ENCODE assay signal across 24 cellular contexts in the genomic region with DNA sequence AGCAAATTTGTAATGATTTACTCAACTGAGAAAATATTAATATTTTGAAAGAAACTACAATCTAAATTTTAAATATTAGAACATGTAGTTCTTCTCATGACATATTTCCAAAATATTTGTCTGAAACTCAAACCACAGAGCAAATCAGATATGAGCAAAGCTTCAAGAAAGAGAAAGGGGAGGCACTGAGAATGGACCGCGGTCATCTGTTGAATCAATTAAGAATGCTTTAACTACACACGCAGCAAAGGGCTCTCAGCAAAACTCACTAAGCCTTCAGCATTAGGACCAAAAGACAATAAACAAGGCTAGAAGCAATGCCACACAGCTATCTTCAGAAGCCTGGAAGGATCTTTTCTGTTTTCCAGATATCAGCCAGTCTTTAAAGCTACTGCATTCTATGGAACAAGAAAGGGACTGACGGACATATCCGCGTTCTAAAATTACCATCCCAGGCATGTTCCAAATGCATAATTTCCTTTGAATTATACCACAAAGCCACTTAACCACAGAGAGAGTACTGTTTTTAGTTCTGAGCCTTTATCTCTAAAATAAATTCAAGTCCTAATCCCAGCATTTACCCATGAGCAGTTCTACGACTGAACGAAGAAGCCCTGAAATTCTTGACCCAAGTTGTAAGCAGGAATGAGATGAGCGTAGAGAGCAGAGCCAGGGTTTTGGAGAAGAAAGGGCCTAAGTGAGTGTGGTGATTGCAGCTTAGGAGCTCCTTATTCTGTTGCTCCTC.
DNase-seq lines count a peak whose midpoint lies in the region; ATAC-seq and TF ChIP-seq lines count a peak whose summit lies in the region.
"Had no signal": no experiment of that assay in that cellular context is flagged by ENCODE, and none has a peak within 500 bp of the region (broad histone marks: within the 10 kb centered on the region; RNA-seq: fewer than 3 reads in every experiment).

No MANE protein-coding gene starts in this region.

- H4K91ac ChIP-seq in H9 (ENCODE audit: insufficient read length, low read depth, low read length), result no peak overlapping the region

- H3K27me3 Mint-ChIP-seq in naive thymus-derived CD8-positive, alpha-beta T cell, result peaks cover 0 to 24% (median 5%) of the 10 kb centered on the region in 5 donors
- H3K27me3 Mint-ChIP-seq in H9 (ENCODE audit: low read depth), result no peaks in the 10 kb centered on the region

- H3K9ac ChIP-seq in smooth muscle cell (ENCODE audit: low read depth) (no peak overlapping the region), H9 (ENCODE audit: extremely low read depth, insufficient read length, low read length) (no peak overlapping the region)

- no peak overlapping the region for H3K4me3 Mint-ChIP-seq in naive thymus-derived CD8-positive, alpha-beta T cell
- no peak overlapping the region for H3K4me3 Mint-ChIP-seq in H9
- H3K4me3 Mint-ChIP-seq: CD8-positive, alpha-beta memory T cell had no signal

- TF ChIP-seq CTCF in coronary artery (IDR thresholded peaks at IDR 0.05), result no peak
- no peak for TF ChIP-seq CTCF in smooth muscle cell (IDR thresholded peaks at IDR 0.05; ENCODE audit: borderline replicate concordance, insufficient read depth, poor library complexity, severe bottlenecking)
- no peak for TF ChIP-seq CTCF in WERI-Rb-1 (IDR thresholded peaks at IDR 0.05; ENCODE audit: low read depth, low read length)
- no peak for TF ChIP-seq CTCF in H9 (conservative IDR thresholded peaks at IDR 0.05)

- H3K79me1 ChIP-seq in H9 (ENCODE audit: insufficient read depth, low read depth, low read length, poor library complexity, severe bottlenecking), result no peaks in the 10 kb centered on the region

- H4K20me1 ChIP-seq in smooth muscle cell (ENCODE audit: low read depth), result no peaks in the 10 kb centered on the region
- no peaks in the 10 kb centered on the region for H4K20me1 ChIP-seq in H9 (ENCODE audit: control insufficient read depth, insufficient read depth, insufficient read length)

- ATAC-seq in naive thymus-derived CD8-positive, alpha-beta T cell, result no peak
- ATAC-seq: A549, HepG2 had no signal

- H2BK120ac ChIP-seq in H9 (ENCODE audit: low read depth, low read length, poor library complexity, severe bottlenecking), result no peak overlapping the region

- no peak overlapping the region for H4K5ac ChIP-seq in H9 (ENCODE audit: insufficient read length, low read depth, low read length)

- no peak overlapping the region for H3K14ac ChIP-seq in H9 (ENCODE audit: insufficient read depth, low read length)

- no peaks in the 10 kb centered on the region for H3K9me3 ChIP-seq in mesodermal cell (ENCODE audit: control insufficient read depth, low read length)
- no peaks in the 10 kb centered on the region for H3K9me3 ChIP-seq in smooth muscle cell (replicated peaks; ENCODE audit: low read depth)
- no peaks in the 10 kb centered on the region for H3K9me3 ChIP-seq in WERI-Rb-1 (ENCODE audit: severe bottlenecking)
- H3K9me3 ChIP-seq in H9 (ENCODE audit: control insufficient read depth, low read depth, low read length), result no peaks in the 10 kb centered on the region
- H3K9me3 ChIP-seq: A549 had no signal

- POLR2A ChIA-PET in naive thymus-derived CD8-positive, alpha-beta T cell (lab: Charles Lee), result no interaction called here

- H2BK20ac ChIP-seq in H9 (ENCODE audit: low read depth, low read length, poor library complexity, severe bottlenecking), result no peak overlapping the region

- no peak overlapping the region for H2BK5ac ChIP-seq in H9 (ENCODE audit: insufficient read length, low read length)

- H2BK12ac ChIP-seq in H9 (ENCODE audit: insufficient read length, low read depth, low read length), result no peak overlapping the region

- H3K79me2 ChIP-seq in smooth muscle cell (ENCODE audit: low read depth) (no peaks in the 10 kb centered on the region), H9 (ENCODE audit: insufficient read depth, low read length) (no peaks in the 10 kb centered on the region)

- H3K23ac ChIP-seq in H9 (ENCODE audit: insufficient read length, low read depth, low read length), result no peak overlapping the region

- no peak overlapping the region for H4K8ac ChIP-seq in H9 (replicated peaks; ENCODE audit: insufficient read length, low read depth, low read length)

- H3K4me1 Mint-ChIP-seq in naive thymus-derived CD8-positive, alpha-beta T cell, result no peaks in the 10 kb centered on the region
- H3K4me1 Mint-ChIP-seq in H9, result peaks cover 0 to 3% of the 10 kb centered on the region in 2 experiments; a peak in 1 of 4 replicates
- H3K4me1 Mint-ChIP-seq: CD8-positive, alpha-beta memory T cell had no signal

- no peaks in the 10 kb centered on the region for H3K23me2 ChIP-seq in H9 (ENCODE audit: insufficient read length, low read depth, low read length, poor library complexity, severe bottlenecking)

- peaks cover 0 to 8% (median 0%) of the 10 kb centered on the region in 9 donors for H3K9me3 Mint-ChIP-seq in naive thymus-derived CD8-positive, alpha-beta T cell
- no peaks in the 10 kb centered on the region for H3K9me3 Mint-ChIP-seq in H9
- H3K9me3 Mint-ChIP-seq: CD8-positive, alpha-beta memory T cell had no signal

- H3K4me2 ChIP-seq in smooth muscle cell (peak overlapping the region; percentile 28), H9 (ENCODE audit: insufficient read depth, insufficient read length, low read length) (no peak overlapping the region)
- H3K4me2 ChIP-seq: A549 had no signal

- H3K18ac ChIP-seq in H9 (ENCODE audit: insufficient read length, low read depth, low read length), result no peak overlapping the region

- WGBS in mesodermal cell (ENCODE audit: insufficient coverage in 2 of 2), 2 experiments, result 83 to 90% methylated on average over 4 to 6 of the region's 9 CpGs
- 13% methylated on average over 9 of the region's 9 CpGs for WGBS in smooth muscle cell (ENCODE audit: low lambda C conversion rate)
- no CpG with 5 or more reads among the region's 9 CpGs for WGBS in H9 (ENCODE audit: extremely low coverage, insufficient read length, low lambda C conversion rate)

- peaks cover 32% of the 10 kb centered on the region for H3K4me1 ChIP-seq in mesodermal cell (ENCODE audit: control insufficient read depth, insufficient read depth, low read length, poor library complexity, severe bottlenecking)
- no peaks in the 10 kb centered on the region for H3K4me1 ChIP-seq in smooth muscle cell (ENCODE audit: low read depth)
- H3K4me1 ChIP-seq in H9 (ENCODE audit: insufficient read depth, low read length), result no peaks in the 10 kb centered on the region
- H3K4me1 ChIP-seq: A549 had no signal

- no peaks in the 10 kb centered on the region for H3K36me3 ChIP-seq in mesodermal cell (ENCODE audit: control insufficient read depth, insufficient read depth, low read length)
- no peaks in the 10 kb centered on the region for H3K36me3 ChIP-seq in smooth muscle cell (ENCODE audit: low read depth)
- no peaks in the 10 kb centered on the region for H3K36me3 ChIP-seq in WERI-Rb-1

- H3K56ac ChIP-seq in H9 (ENCODE audit: insufficient read length, low read depth, low read length), result no peak overlapping the region

- no peaks in the 10 kb centered on the region for H3K36me3 Mint-ChIP-seq in naive thymus-derived CD8-positive, alpha-beta T cell
- no peaks in the 10 kb centered on the region; a peak in 1 of 7 replicates for H3K36me3 Mint-ChIP-seq in H9 (ENCODE audit: insufficient read depth in 1 of 3, low read depth in 3 of 3)
- H3K36me3 Mint-ChIP-seq: CD8-positive, alpha-beta memory T cell had no signal

- H2BK15ac ChIP-seq in H9 (ENCODE audit: low read depth, low read length), result no peak overlapping the region

- H3K27ac Mint-ChIP-seq in naive thymus-derived CD8-positive, alpha-beta T cell, result no peak overlapping the region
- no peak overlapping the region for H3K27ac Mint-ChIP-seq in H9
- H3K27ac Mint-ChIP-seq: CD8-positive, alpha-beta memory T cell had no signal

- no peak overlapping the region for H3T11ph ChIP-seq in H9 (ENCODE audit: low read length)

- no peak overlapping the region for H3K4ac ChIP-seq in H9 (ENCODE audit: low read depth, low read length)

- no peak overlapping the region for H2AFZ ChIP-seq in smooth muscle cell (ENCODE audit: low read depth)
- H2AFZ ChIP-seq in H9 (ENCODE audit: low read length), result no peak overlapping the region

- no peaks in the 10 kb centered on the region for H3K27me3 ChIP-seq in smooth muscle cell (ENCODE audit: low read depth)
- H3K27me3 ChIP-seq in WERI-Rb-1 (ENCODE audit: insufficient read depth, low read depth, severe bottlenecking), result peaks cover 68% of the 10 kb centered on the region
- H3K27me3 ChIP-seq in H9 (ENCODE audit: insufficient read depth, low read length), result no peaks in the 10 kb centered on the region

- no peak overlapping the region for H2AK5ac ChIP-seq in H9 (ENCODE audit: insufficient read length, low read length)

- H3F3A ChIP-seq in smooth muscle cell (ENCODE audit: low read depth), result peaks cover 14% of the 10 kb centered on the region

- peak overlapping the region; percentile 6 to 46 for H3K27ac ChIP-seq in coronary artery
- peak overlapping the region; percentile 47 for H3K27ac ChIP-seq in mesodermal cell (ENCODE audit: low read depth, low read length, severe bottlenecking)
- peak overlapping the region; percentile 51 for H3K27ac ChIP-seq in smooth muscle cell (ENCODE audit: low read depth)
- H3K27ac ChIP-seq in WERI-Rb-1, result no peak overlapping the region
- no peak overlapping the region for H3K27ac ChIP-seq in H9 (ENCODE audit: insufficient read length, low read depth, low read length)
- H3K27ac ChIP-seq: A549, C4-2B, RWPE1, SK-N-MC had no signal

- peak; percentile 38 for DNase-seq in MV-4-11 (lab: John Stamatoyannopoulos, UW)
- no peak for DNase-seq in coronary artery (ENCODE audit: low spot score)
- DNase-seq in smooth muscle cell (lab: John Stamatoyannopoulos, UW; ENCODE audit: unreplicated experiment), result no peak
- no peak for DNase-seq in naive thymus-derived CD8-positive, alpha-beta T cell
- no peak for DNase-seq in WERI-Rb-1
- no peak for DNase-seq in H9
- DNase-seq in activated naive CD4-positive, alpha-beta T cell (lab: John Stamatoyannopoulos, UW), result no peak
- DNase-seq: AML-193; Calu3; CD8-positive, alpha-beta memory T cell; DMS79 treated with DMSO at 0.1 percent for 48 hours; GF-D8; Karpas-422; NCI-H1105; NCI-H2029 treated with DMSO at 0.1 percent for 48 hours; NCI-H2227 treated with DMSO at 0.1 percent for 48 hours; NCI-H526 treated with DMSO at 0.1 percent for 48 hours; SHP77 had no signal

- H3K4me3 ChIP-seq in coronary artery (peak overlapping the region; percentile 14), mesodermal cell (ENCODE audit: extremely low read depth, insufficient read depth, low read length, poor library complexity, severe bottlenecking) (no peak overlapping the region), smooth muscle cell (no peak overlapping the region), WERI-Rb-1 (ENCODE audit: low read depth, low read length) (no peak overlapping the region)
- H3K4me3 ChIP-seq: A549, SK-N-MC had no signal

Comparison
In these comparisons a context has a peak if more than half of its experiments do, and no peak if none do; other contexts are left out.
1. H3K27ac ChIP-seq: peak in coronary artery (2 of 2), mesodermal cell (single experiment) and smooth muscle cell (single experiment); none in WERI-Rb-1 (single experiment) and H9 (single experiment).